ENCODE assay signal across 8 cellular contexts in genomic region chr6:32413427-32414047, GRCh38. TPM values are rescaled to one million over a fixed set of nuclear protein-coding genes. Genes with fewer than 3 reads are reported as not detected.
DNase-seq lines count a peak whose midpoint lies in the region; ATAC-seq and TF ChIP-seq lines count a peak whose summit lies in the region.

No MANE protein-coding gene starts in this region.

- H3K27me3 Mint-ChIP-seq in activated naive CD8-positive, alpha-beta T cell treated with anti-CD3 and anti-CD28 coated beads, Interleukin-2, amount 10 ng/mL, durations not matched to agents 7 days and 5 days, result peaks cover 58% of the 10 kb centered on the region

- H3K36me3 ChIP-seq in prostate gland (no peaks in the 10 kb centered on the region), uterus (no peaks in the 10 kb centered on the region)

- H3K9me3 ChIP-seq in prostate gland (no peaks in the 10 kb centered on the region), uterus (no peaks in the 10 kb centered on the region)

- H3K27me3 ChIP-seq in prostate gland (replicated peaks; ENCODE audit: insufficient read depth), result no peaks in the 10 kb centered on the region
- H3K27me3 ChIP-seq in uterus, result peaks cover 0 to 5% of the 10 kb centered on the region in 2 donors

- peaks cover 10% of the 10 kb centered on the region for H3K4me1 Mint-ChIP-seq in activated naive CD8-positive, alpha-beta T cell treated with anti-CD3 and anti-CD28 coated beads, Interleukin-2, amount 10 ng/mL, durations not matched to agents 7 days and 5 days

- no peak overlapping the region for H3K4me3 Mint-ChIP-seq in activated naive CD8-positive, alpha-beta T cell treated with anti-CD3 and anti-CD28 coated beads, Interleukin-2, amount 10 ng/mL, durations not matched to agents 7 days and 5 days

- TF ChIP-seq POLR2A in prostate gland (IDR thresholded peaks at IDR 0.05) (no peak), uterus (IDR thresholded peaks at IDR 0.05) (no peak)

- ATAC-seq in activated naive CD8-positive, alpha-beta T cell treated with anti-CD3 and anti-CD28 coated beads, Interleukin-2, amount 10 ng/mL, durations not matched to agents 7 days and 5 days (ENCODE audit: low read depth), result peak; percentile 78

- H3K36me3 Mint-ChIP-seq in activated naive CD8-positive, alpha-beta T cell treated with anti-CD3 and anti-CD28 coated beads, Interleukin-2, amount 10 ng/mL, durations not matched to agents 7 days and 5 days, result no peaks in the 10 kb centered on the region

- intact Hi-C loops in cardiac septum (cut with DNase I) (loop anchor here (2.0 to 5.0 kb wide), 3 partner anchors 287 to 454 kb away; no protein-coding TSS in a partner anchor), prostate gland (cut with DNase I) (loop anchor here (5.0 to 10.0 kb wide), 4 partner anchors 166 to 451 kb away; no protein-coding TSS in a partner anchor), uterus (cut with DNase I; ENCODE audit: low total_unique reads) (loop anchor here (10.0 kb wide), 1 partner anchor 381 kb away; no protein-coding TSS in a partner anchor)

- H3K27ac ChIP-seq in prostate gland, result no peak overlapping the region
- H3K27ac ChIP-seq in uterus, result no peak overlapping the region

- no peaks in the 10 kb centered on the region for H3K4me1 ChIP-seq in prostate gland (replicated peaks)
- no peaks in the 10 kb centered on the region for H3K4me1 ChIP-seq in uterus

- no peak overlapping the region for H3K27ac Mint-ChIP-seq in activated naive CD8-positive, alpha-beta T cell treated with anti-CD3 and anti-CD28 coated beads, Interleukin-2, amount 10 ng/mL, durations not matched to agents 7 days and 5 days

- 7% methylated on average over 11 of the region's 11 CpGs for WGBS in prostate gland

- DNase-seq in NAMALWA (ENCODE audit: low spot score) (peak; percentile 82), SW480 (ENCODE audit: low spot score) (peak; percentile 60), cardiac septum (ENCODE audit: low spot score) (peak; percentile 90), prostate gland (ENCODE audit: low spot score) (peak; percentile 75), uterus (peak; percentile 64 to 70), cortex of kidney (lab: John Stamatoyannopoulos, UW) (no peak)
- DNase-seq in activated naive CD8-positive, alpha-beta T cell treated with anti-CD3 and anti-CD28 coated beads, Interleukin-2, amount 10 ng/mL, durations not matched to agents 7 days and 5 days, result peak; percentile 87

- peak; percentile 60 for TF ChIP-seq CTCF in GM12801 (IDR thresholded peaks at IDR 0.05; ENCODE audit: extremely low read depth, insufficient read length)
- peak; percentile 78 to 92 (median 88) for TF ChIP-seq CTCF in prostate gland (IDR thresholded peaks at IDR 0.05)
- peak; percentile 82 to 86 (median 86) for TF ChIP-seq CTCF in uterus (IDR thresholded peaks at IDR 0.05)

- H3K4me3 ChIP-seq in prostate gland, result no peak overlapping the region
- H3K4me3 ChIP-seq in uterus, result no peak overlapping the region

- POLR2A ChIA-PET in activated naive CD8-positive, alpha-beta T cell treated with anti-CD3 and anti-CD28 coated beads, Interleukin-2, amount 10 ng/mL, durations not matched to agents 7 days and 5 days (lab: Charles Lee), result no interaction called here

- no peaks in the 10 kb centered on the region for H3K9me3 Mint-ChIP-seq in activated naive CD8-positive, alpha-beta T cell treated with anti-CD3 and anti-CD28 coated beads, Interleukin-2, amount 10 ng/mL, durations not matched to agents 7 days and 5 days

RNA-seq across cellular contexts. Expression of gene BTNL2, which starts 6.6 kb away (rescaled TPM):
- total RNA-seq in activated naive CD8-positive, alpha-beta T cell treated with anti-CD3 and anti-CD28 coated beads, Interleukin-2, amount 10 ng/mL, durations not matched to agents 7 days and 5 days, result not detected
- total RNA-seq in cardiac septum (not detected), prostate gland (not detected), uterus (not detected)

RNA-seq across cellular contexts. Expression of gene HLA-DRA, which starts 26.1 kb away (rescaled TPM):
- 10 to 100 TPM; 25.8 to 26.1 TPM for total RNA-seq in activated naive CD8-positive, alpha-beta T cell treated with anti-CD3 and anti-CD28 coated beads, Interleukin-2, amount 10 ng/mL, durations not matched to agents 7 days and 5 days
- 94.0 TPM for total RNA-seq in cardiac septum
- 100 to 1,000 TPM; 116 to 145 TPM for total RNA-seq in prostate gland
- total RNA-seq in uterus, result 100 to 1,000 TPM; 130 to 356 (median 227) TPM

RNA-seq across cellular contexts. Expression of gene TSBP1, which starts 41.8 kb away (rescaled TPM):
- not detected for total RNA-seq in activated naive CD8-positive, alpha-beta T cell treated with anti-CD3 and anti-CD28 coated beads, Interleukin-2, amount 10 ng/mL, durations not matched to agents 7 days and 5 days
- total RNA-seq in cardiac septum (not detected), prostate gland (under 1 TPM in 1 of 2 donors, not detected in 1; 0.45 TPM), uterus (not detected)
